In genomic region chr5:140545606-140546005, GRCh38 we compare ENCODE assay signal across 2 cellular contexts.
A peak's percentile ranks its signal among the peaks of the same experiment; 100 is the strongest.
TF ChIP-seq lines count a peak whose summit lies in the region.

No MANE protein-coding gene starts in this region.

TF ChIP-seq in GM23338, 12 proteins besides CTCF, POLR2A, EP300 and RAD21:
- no peak for TF ChIP-seq ZNF331 (CRISPR knock-in tag; IDR thresholded peaks at IDR 0.05; ENCODE audit: low read depth)
- no peak for TF ChIP-seq POLR2AphosphoS5 (IDR thresholded peaks at IDR 0.05; ENCODE audit: low read depth)
- no peak for TF ChIP-seq JUNB (IDR thresholded peaks at IDR 0.05; ENCODE audit: unreplicated experiment)
TF ChIP-seq in GM23338: peak in this region for 0.

TF ChIP-seq in K562, 482 proteins besides CTCF, POLR2A, EP300 and RAD21:
- TF ChIP-seq TOE1 (IDR thresholded peaks at IDR 0.05; ENCODE audit: borderline replicate concordance) (no peak), TOE1 (CRISPR knock-in tag; IDR thresholded peaks at IDR 0.05; ENCODE audit: borderline replicate concordance, low read depth) (no peak), FOXJ2 (tag; IDR thresholded peaks at IDR 0.05) (no peak), SMARCA4 (IDR thresholded peaks at IDR 0.05) (no peak), ZNF121 (CRISPR knock-in tag; conservative IDR thresholded peaks at IDR 0.05) (peak; percentile 60)
TF ChIP-seq in K562: peak in this region for 1.
